Comparison of ENCODE assay signal across 1 cellular context in the genomic region with DNA sequence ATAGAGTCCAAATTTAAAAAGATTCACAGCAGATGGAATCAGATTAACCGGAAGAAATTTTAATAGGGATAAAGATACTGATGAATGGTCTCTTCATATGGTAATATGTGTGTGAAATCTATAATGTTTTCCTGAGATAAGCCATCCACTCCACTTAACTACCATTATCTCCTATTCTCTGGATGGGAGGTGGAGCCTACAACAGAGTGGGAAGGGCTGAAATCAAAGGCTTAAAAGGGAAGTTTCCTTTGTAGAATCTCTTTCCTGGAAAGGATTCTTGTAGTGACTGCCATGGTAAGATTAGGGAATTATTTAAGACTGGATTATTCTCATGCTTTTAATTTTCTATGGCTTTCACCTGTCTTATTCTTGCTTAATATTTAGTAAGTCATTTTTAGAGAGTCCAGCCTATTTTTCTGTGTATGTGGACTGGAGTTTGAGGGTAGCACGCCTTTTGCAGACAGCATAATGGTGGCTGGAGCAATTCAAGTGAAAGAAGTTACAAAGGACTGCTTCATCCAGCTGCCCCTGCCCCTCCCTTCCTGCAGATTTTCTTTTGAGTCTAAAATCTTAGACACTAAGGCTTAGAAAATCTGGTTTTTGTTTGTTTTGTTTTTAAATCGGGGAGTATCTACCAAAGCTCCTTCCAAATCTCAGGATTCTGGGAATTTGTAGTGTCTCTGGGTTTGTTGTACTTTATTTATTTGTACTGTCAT.
TF ChIP-seq lines count a peak whose summit lies in the region.

No MANE protein-coding gene starts in this region.

TF ChIP-seq in IMR-90, 13 proteins besides CTCF, POLR2A, EP300 and RAD21:
- TF ChIP-seq, protein P1, sequence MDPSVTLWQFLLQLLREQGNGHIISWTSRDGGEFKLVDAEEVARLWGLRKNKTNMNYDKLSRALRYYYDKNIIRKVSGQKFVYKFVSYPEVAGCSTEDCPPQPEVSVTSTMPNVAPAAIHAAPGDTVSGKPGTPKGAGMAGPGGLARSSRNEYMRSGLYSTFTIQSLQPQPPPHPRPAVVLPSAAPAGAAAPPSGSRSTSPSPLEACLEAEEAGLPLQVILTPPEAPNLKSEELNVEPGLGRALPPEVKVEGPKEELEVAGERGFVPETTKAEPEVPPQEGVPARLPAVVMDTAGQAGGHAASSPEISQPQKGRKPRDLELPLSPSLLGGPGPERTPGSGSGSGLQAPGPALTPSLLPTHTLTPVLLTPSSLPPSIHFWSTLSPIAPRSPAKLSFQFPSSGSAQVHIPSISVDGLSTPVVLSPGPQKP (IDR thresholded peaks at IDR 0.05; ENCODE audit: borderline replicate concordance, low read depth, low read length): no peak
- TF ChIP-seq MXI1 (IDR thresholded peaks at IDR 0.05; ENCODE audit: borderline replicate concordance, low read depth, low read length) (no peak), RFX5 (IDR thresholded peaks at IDR 0.05; ENCODE audit: low read depth, low read length) (no peak)
